ENCODE assay signal across 11 cellular contexts in the genomic region with DNA sequence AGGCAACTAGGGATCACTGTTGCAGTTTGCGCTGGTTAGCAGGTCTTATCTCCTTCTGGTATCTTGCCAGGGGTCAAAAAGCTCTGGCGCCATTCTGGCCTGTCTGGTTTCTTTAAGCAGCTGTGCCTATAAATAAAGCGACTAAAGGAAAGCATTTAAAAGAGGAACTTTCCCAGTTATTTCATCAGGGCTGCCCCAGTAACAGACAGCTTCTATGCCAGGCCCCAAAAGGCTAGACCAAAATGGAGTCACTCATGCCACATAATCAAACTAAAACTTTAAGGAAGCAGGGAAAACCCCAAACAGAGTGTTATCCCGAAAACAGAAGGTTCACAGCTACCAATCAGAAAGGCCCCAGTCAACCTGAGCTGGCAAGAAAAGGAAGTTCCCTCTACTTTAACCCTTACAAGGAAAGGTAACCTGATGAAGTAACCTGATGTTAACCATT. TPM values are rescaled to one million over a fixed set of nuclear protein-coding genes. Genes with fewer than 3 reads are reported as not detected.
DNase-seq lines count a peak whose midpoint lies in the region; ATAC-seq, FAIRE-seq and TF ChIP-seq lines count a peak whose summit lies in the region.
"Had no signal": no experiment of that assay in that cellular context is flagged by ENCODE, and none has a peak within 500 bp of the region (broad histone marks: within the 10 kb centered on the region; RNA-seq: fewer than 3 reads in every experiment).

No MANE protein-coding gene starts in this region.

- peaks cover 48% of the 10 kb centered on the region for H3K4me1 Mint-ChIP-seq in astrocyte (ENCODE audit: low read depth, unreplicated experiment)
- H3K4me1 Mint-ChIP-seq in memory B cell = peaks cover 13% of the 10 kb centered on the region

- TF ChIP-seq CTCF in A549 (IDR thresholded peaks at IDR 0.05) (no peak), astrocyte (IDR thresholded peaks at IDR 0.05; ENCODE audit: insufficient read depth, low read depth, low read length) (no peak)

- H2AFZ ChIP-seq in astrocyte (ENCODE audit: low read depth, low read length) = no peak overlapping the region

- no peak for TF ChIP-seq RAD21 in A549 (conservative IDR thresholded peaks at IDR 0.05 in 1 of 2, IDR thresholded peaks at IDR 0.05 in 1 of 2)

- no peak for FAIRE-seq in A549 (lab: Jason Lieb, UNC)
- no peak for FAIRE-seq in astrocyte (lab: Jason Lieb, UNC)

- WGBS in A549 (ENCODE audit: missing lambda C conversion rate) = 76% methylated on average over 4 of the region's 4 CpGs

- H3K36me3 ChIP-seq in astrocyte (ENCODE audit: insufficient read depth, low read length) = no peaks in the 10 kb centered on the region

- no peak for TF ChIP-seq POLR2A in A549 (IDR thresholded peaks at IDR 0.05; ENCODE audit: low read length)

- TF ChIP-seq EP300 in A549 (IDR thresholded peaks at IDR 0.05) = no peak

- no peak overlapping the region for H3K9ac ChIP-seq in astrocyte (ENCODE audit: low read length)

- H3K36me3 Mint-ChIP-seq in astrocyte (ENCODE audit: low read depth, unreplicated experiment) = peaks cover 3% of the 10 kb centered on the region
- H3K36me3 Mint-ChIP-seq in memory B cell = no peaks in the 10 kb centered on the region

- H3K27ac Mint-ChIP-seq in astrocyte (ENCODE audit: unreplicated experiment) (peak overlapping the region; percentile 48), memory B cell (no peak overlapping the region)

- POLR2A ChIA-PET in A549 (lab: Yijun Ruan, JAX) = no interaction called here

- H3K27me3 Mint-ChIP-seq in astrocyte (ENCODE audit: low read depth, unreplicated experiment) (no peaks in the 10 kb centered on the region), memory B cell (no peaks in the 10 kb centered on the region)

- H3K9me3 ChIP-seq in A549 = no peaks in the 10 kb centered on the region
- H3K9me3 ChIP-seq in astrocyte (ENCODE audit: insufficient read depth, low read depth, low read length) = no peaks in the 10 kb centered on the region

- H3K4me1 ChIP-seq in A549 (peaks cover 75% of the 10 kb centered on the region), astrocyte (ENCODE audit: insufficient read depth, low read length) (peaks cover 24% of the 10 kb centered on the region)

- H3K79me2 ChIP-seq in astrocyte (ENCODE audit: insufficient read depth, low read length) = no peaks in the 10 kb centered on the region

- no peak overlapping the region for H3K4me3 ChIP-seq in A549
- H3K4me3 ChIP-seq in astrocyte (ENCODE audit: insufficient read depth, low read depth, low read length) = no peak overlapping the region

- H3K27ac ChIP-seq in A549 (peak overlapping the region; percentile 21 to 80; a peak in 4 of 6 replicates), astrocyte (ENCODE audit: low read depth, low read length) (no peak overlapping the region)

- H3K9me3 Mint-ChIP-seq in astrocyte (ENCODE audit: unreplicated experiment) (peaks cover 2% of the 10 kb centered on the region), memory B cell (no peaks in the 10 kb centered on the region)

- no peaks in the 10 kb centered on the region for H4K20me1 ChIP-seq in astrocyte (ENCODE audit: insufficient read depth, low read length)

- ATAC-seq in A549 (no peak), memory B cell (ENCODE audit: low read depth) (peak; percentile 24), HG03025 (IDR thresholded peaks at IDR 0.05; ENCODE audit: low FRiP score, unreplicated experiment) (no peak), GM19351 (IDR thresholded peaks at IDR 0.05; ENCODE audit: unreplicated experiment) (no peak)

- H3K4me3 Mint-ChIP-seq in astrocyte (ENCODE audit: unreplicated experiment) (no peak overlapping the region), memory B cell (no peak overlapping the region)

- no peak for DNase-seq in A549 (ENCODE audit: low read depth in 1 of 2, low spot score in 1 of 2)
- peak; percentile 95 for DNase-seq in MV-4-11 (lab: John Stamatoyannopoulos, UW)
- DNase-seq in astrocyte (ENCODE audit: low read depth) = peak; percentile 10
- no peak for DNase-seq in memory B cell (ENCODE audit: low spot score in 2 of 2)
- DNase-seq in NCI-H2107 (lab: John Stamatoyannopoulos, UW) = no peak
- DNase-seq in activated CD4-positive, alpha-beta T cell treated with anti-CD3 and anti-CD28 coated beads for 48 hours = no peak
- DNase-seq: activated CD8-positive, alpha-beta memory T cell treated with anti-CD3 and anti-CD28 coated beads, Interleukin-2, amount 50 U/mL, for 4 hours; central memory CD4-positive, alpha-beta T cell; NCI-H1105 had no signal

- H3K4me2 ChIP-seq in A549 (peak overlapping the region; percentile 66), astrocyte (ENCODE audit: low read length) (no peak overlapping the region)

- CTCF ChIA-PET in A549 (lab: Yijun Ruan, JAX) = no interaction called here

- no peaks in the 10 kb centered on the region for H3K27me3 ChIP-seq in astrocyte (ENCODE audit: insufficient read depth, low read length)

TF ChIP-seq in A549, 52 proteins besides CTCF, POLR2A, EP300 and RAD21:
- no peak for TF ChIP-seq RFX5 (IDR thresholded peaks at IDR 0.05)
- TF ChIP-seq EHMT2 (IDR thresholded peaks at IDR 0.05; ENCODE audit: low read depth) = no peak
- TF ChIP-seq CHD4 (IDR thresholded peaks at IDR 0.05; ENCODE audit: borderline replicate concordance) = no peak
- 0 out of 2 replicates have a peak, but pooled peaks have one; percentile 23 for TF ChIP-seq HOXB13 (CRISPR knock-in tag; IDR thresholded peaks at IDR 0.05; ENCODE audit: low read depth)
- TF ChIP-seq HEYL (CRISPR knock-in tag; IDR thresholded peaks at IDR 0.05) = 0 out of 2 replicates have a peak, but pooled peaks have one; percentile 15
- no peak for TF ChIP-seq POLR2AphosphoS2 (conservative IDR thresholded peaks at IDR 0.05; ENCODE audit: low read length)

RNA-seq across cellular contexts. Expression of gene HNRNPA3, which starts 41.2 kb away (rescaled TPM):
- polyA plus RNA-seq in A549 (2011; rRNA removed) (250 and 357 TPM in 2 replicates), A549 (2017; fragmentation: RNase III; extraction: RNeasy Plus Mini Kit Qiagen cat#74134 plus additional on column Dnase treatment) (714 to 805 TPM (median 755 TPM) in 3 replicates)
- 101 and 131 TPM in 2 replicates for polyA plus RNA-seq in A549 (2012; cell fraction: cytosol; rRNA removed)
- polyA plus RNA-seq in A549 (2012; cell fraction: nucleus; rRNA removed) = 27.7 and 52.1 TPM in 2 replicates
- 32.7 and 35.5 TPM in 2 replicates for polyA minus RNA-seq in A549 (2011; rRNA and poly(A)+ RNA removed)
- 147 and 184 TPM in 2 replicates for total RNA-seq in astrocyte

Comparison
In these comparisons a context has a peak if more than half of its experiments do, and no peak if none do; other contexts are left out.
1. DNase-seq: peak in MV-4-11 (single experiment) and astrocyte (single experiment); none in A549 (0 of 2), memory B cell (0 of 2), NCI-H2107 (single experiment) and activated CD4-positive, alpha-beta T cell treated with anti-CD3 and anti-CD28 coated beads for 48 hours (single experiment).